ENCODE assay signal across 11 cellular contexts in genomic region chr15:74789171-74789627, GRCh38. TPM values are rescaled to one million over a fixed set of nuclear protein-coding genes. Genes with fewer than 3 reads are reported as not detected.
A peak's percentile ranks its signal among the peaks of the same experiment; 100 is the strongest.
DNase-seq lines count a peak whose midpoint lies in the region; ATAC-seq, FAIRE-seq and TF ChIP-seq lines count a peak whose summit lies in the region.
"Had no signal": no experiment of that assay in that cellular context is flagged by ENCODE, and none has a peak within 500 bp of the region (broad histone marks: within the 10 kb centered on the region; RNA-seq: fewer than 3 reads in every experiment).

No MANE protein-coding gene starts in this region.

- H3K27ac Mint-ChIP-seq in CD4-positive, alpha-beta memory T cell: peak overlapping the region; percentile 95 to 99 (median 98)

- no peak for TF ChIP-seq EP300 in Ishikawa (IDR thresholded peaks at IDR 0.05; ENCODE audit: borderline replicate concordance)

- H3K27me3 Mint-ChIP-seq in CD4-positive, alpha-beta memory T cell: no peaks in the 10 kb centered on the region

- peaks cover 13 to 49% of the 10 kb centered on the region in 2 donors for H3K36me3 Mint-ChIP-seq in CD4-positive, alpha-beta memory T cell

- H3K4me1 ChIP-seq in CD4-positive, alpha-beta memory T cell (ENCODE audit: insufficient read depth, low read length): peaks cover 98% of the 10 kb centered on the region
- peaks cover 67% of the 10 kb centered on the region for H3K4me1 ChIP-seq in muscle layer of colon (ENCODE audit: insufficient read depth, low read length)

- H3K4me3 ChIP-seq in CD4-positive, alpha-beta memory T cell (ENCODE audit: low read length in 2 of 2): peak overlapping the region; percentile 55 to 69
- no peak overlapping the region for H3K4me3 ChIP-seq in muscle layer of colon (ENCODE audit: low read depth in 1 of 2, low read length in 2 of 2)

- peaks cover 47 to 97% (median 78%) of the 10 kb centered on the region in 4 donors for H3K4me1 Mint-ChIP-seq in CD4-positive, alpha-beta memory T cell

- TF ChIP-seq RAD21 in Ishikawa (IDR thresholded peaks at IDR 0.05; ENCODE audit: low read depth): no peak

- H3K9me3 Mint-ChIP-seq in CD4-positive, alpha-beta memory T cell: peaks cover 0 to 3% (median 0%) of the 10 kb centered on the region in 8 donors

- DNase-seq in CD4-positive, alpha-beta memory T cell: peak in 3 of 5 donors; percentile 39 to 67 (median 47)
- DNase-seq in frontal cortex (ENCODE audit: low spot score in 2 of 2) (no peak), NCI-H524 treated with DMSO at 0.1 percent for 48 hours (lab: John Stamatoyannopoulos, UW) (no peak)
- no peak for DNase-seq in stimulated activated CD4-positive, alpha-beta T cell treated with anti-CD3 and anti-CD28 coated beads, Interleukin-4, amount 100 ng/mL, for 24 hours
- DNase-seq: stimulated activated CD4-positive, alpha-beta T cell treated with anti-CD3 and anti-CD28 coated beads, Interleukin-4, amount 100 ng/mL, for 4 hours had no signal

- peaks cover 11% of the 10 kb centered on the region for H3K36me3 ChIP-seq in CD4-positive, alpha-beta memory T cell (ENCODE audit: insufficient read depth, low read length)
- peaks cover 6% of the 10 kb centered on the region for H3K36me3 ChIP-seq in muscle layer of colon (ENCODE audit: insufficient read depth, low read length)

- H3K4me3 Mint-ChIP-seq in CD4-positive, alpha-beta memory T cell: peak overlapping the region; percentile 85 to 96 (median 92)

- H3K9me3 ChIP-seq in CD4-positive, alpha-beta memory T cell (ENCODE audit: control insufficient read depth in 1 of 2, low read length in 2 of 2): no peaks in the 10 kb centered on the region
- H3K9me3 ChIP-seq in muscle layer of colon (ENCODE audit: low read length): no peaks in the 10 kb centered on the region

- intact Hi-C loops in CD4-positive, alpha-beta memory T cell (cut with micrococcal nuclease): loop anchor here (1.0 to 5.0 kb wide), 3 partner anchors 8 to 172 kb away; partner anchors contain the start of genes CLK3 and COX5A

- CTCF ChIA-PET in CD4-positive, alpha-beta memory T cell (lab: Charles Lee; ENCODE audit: partially characterized antibody): interaction anchor here (2.1 to 36.4 kb wide), 4 partner anchors 6 to 156 kb away, joined by 6 to 1908 read pairs (median 992); partner anchors contain the start of genes COX5A, CSK and LMAN1L

- no peak for FAIRE-seq in frontal cortex (lab: Jason Lieb, UNC)

- ATAC-seq in HG02884 (IDR thresholded peaks at IDR 0.05; ENCODE audit: unreplicated experiment): no peak

- H3K9ac ChIP-seq in muscle layer of colon (ENCODE audit: low read length): no peak overlapping the region

- no peaks in the 10 kb centered on the region for H3K27me3 ChIP-seq in CD4-positive, alpha-beta memory T cell (ENCODE audit: insufficient read depth, low read length)
- H3K27me3 ChIP-seq in muscle layer of colon (ENCODE audit: control insufficient read depth in 1 of 2, insufficient read depth in 2 of 2, low read length in 2 of 2): no peaks in the 10 kb centered on the region

- peak overlapping the region; percentile 86 for H3K27ac ChIP-seq in CD4-positive, alpha-beta memory T cell (ENCODE audit: low read depth, low read length)
- H3K27ac ChIP-seq in angular gyrus (ENCODE audit: low read depth, low read length) (peak overlapping the region; percentile 78), muscle layer of colon (ENCODE audit: low read depth, low read length) (peak overlapping the region; percentile 49)

- POLR2A ChIA-PET in CD4-positive, alpha-beta memory T cell (lab: Charles Lee; ENCODE audit: partially characterized antibody): interaction anchor here (0.6 to 24.9 kb wide), 8 partner anchors 1 to 576 kb away, joined by 3 to 1342 read pairs (median 31); partner anchors contain the start of genes CLK3, CPLX3, CSK and FAM219B

TF ChIP-seq in Ishikawa, 13 proteins besides CTCF, POLR2A, EP300 and RAD21:
- no peak for TF ChIP-seq EGR1 (IDR thresholded peaks at IDR 0.05)
- TF ChIP-seq YY1 (IDR thresholded peaks at IDR 0.05; ENCODE audit: low read depth): no peak
- 0 out of 2 replicates have a peak, but pooled peaks have one; percentile 46 for TF ChIP-seq ZBTB7A (IDR thresholded peaks at IDR 0.05; ENCODE audit: low read depth)
- TF ChIP-seq TAF1 (IDR thresholded peaks at IDR 0.05; ENCODE audit: low read depth): no peak
- no peak for TF ChIP-seq MAX (IDR thresholded peaks at IDR 0.05)
- peak; percentile 42 for TF ChIP-seq TCF12 (IDR thresholded peaks at IDR 0.05; ENCODE audit: low read depth)
- peak; percentile 62; the same call in 1 of the 2 replicates for TF ChIP-seq CEBPB (IDR thresholded peaks at IDR 0.05)
- TF ChIP-seq TEAD4 (IDR thresholded peaks at IDR 0.05): no peak
- TF ChIP-seq USF1 (IDR thresholded peaks at IDR 0.05): no peak
- no peak; the same call in 1 of the 2 replicates for TF ChIP-seq NFIC (IDR thresholded peaks at IDR 0.05)
- no peak for TF ChIP-seq FOXM1 (IDR thresholded peaks at IDR 0.05; ENCODE audit: borderline replicate concordance, low read depth)
- TF ChIP-seq REST (IDR thresholded peaks at IDR 0.05; ENCODE audit: low read depth): no peak
- TF ChIP-seq CREB1 (IDR thresholded peaks at IDR 0.05; ENCODE audit: low read depth): no peak
TF ChIP-seq in Ishikawa: peak in this region for 3.

RNA-seq across cellular contexts. Expression of gene CSK, which starts 7.3 kb away (rescaled TPM):
- total RNA-seq in CD4-positive, alpha-beta memory T cell: 100 to 1,000 TPM; 234 to 247 TPM
- polyA plus RNA-seq in CD4-positive, alpha-beta memory T cell: 100 to 1,000 TPM in 1 of 2 donors, 10 to 100 TPM in 1; 72.5 to 125 TPM
- total RNA-seq in frontal cortex: 26.5 TPM

RNA-seq across cellular contexts. Expression of gene LMAN1L, which starts 23.4 kb away (rescaled TPM):
- under 1 TPM; 0.23 to 0.39 TPM for total RNA-seq in CD4-positive, alpha-beta memory T cell
- polyA plus RNA-seq in CD4-positive, alpha-beta memory T cell: not detected
- not detected for total RNA-seq in frontal cortex
- total RNA-seq: fibroblast of villous mesenchyme had no signal

RNA-seq across cellular contexts. Expression of gene CPLX3, which starts 37.2 kb away (rescaled TPM):
- not detected for total RNA-seq in CD4-positive, alpha-beta memory T cell
- polyA plus RNA-seq in CD4-positive, alpha-beta memory T cell: not detected
- total RNA-seq in frontal cortex: 0.82 TPM
- total RNA-seq: fibroblast of villous mesenchyme had no signal

RNA-seq across cellular contexts. Expression of gene CYP1A2, which starts 40.6 kb away (rescaled TPM):
- total RNA-seq in CD4-positive, alpha-beta memory T cell: not detected
- polyA plus RNA-seq in CD4-positive, alpha-beta memory T cell: not detected
- not detected for total RNA-seq in frontal cortex
- total RNA-seq: fibroblast of villous mesenchyme, HT1080 had no signal

RNA-seq across cellular contexts. Expression of gene ULK3, which starts 53.8 kb away (rescaled TPM):
- 10 to 100 TPM; 84.9 to 88.3 TPM for total RNA-seq in CD4-positive, alpha-beta memory T cell
- 10 to 100 TPM; 33.6 to 38.5 TPM for polyA plus RNA-seq in CD4-positive, alpha-beta memory T cell
- 30.6 TPM for total RNA-seq in frontal cortex

Comparison
In these comparisons a context has a peak if more than half of its experiments do, and no peak if none do; other contexts are left out.
1. DNase-seq: peak in CD4-positive, alpha-beta memory T cell (3 of 5); none in frontal cortex (0 of 2), NCI-H524 treated with DMSO at 0.1 percent for 48 hours (single experiment) and stimulated activated CD4-positive, alpha-beta T cell treated with anti-CD3 and anti-CD28 coated beads, Interleukin-4, amount 100 ng/mL, for 24 hours (single experiment).
2. H3K4me3 ChIP-seq: peak in CD4-positive, alpha-beta memory T cell (2 of 2); none in muscle layer of colon (0 of 2).
3. Peak in every context shown above with its lines, with median percentiles within 50 percentile points of each other: H3K27ac ChIP-seq.